ENCODE assay signal across 24 cellular contexts in the genomic region with DNA sequence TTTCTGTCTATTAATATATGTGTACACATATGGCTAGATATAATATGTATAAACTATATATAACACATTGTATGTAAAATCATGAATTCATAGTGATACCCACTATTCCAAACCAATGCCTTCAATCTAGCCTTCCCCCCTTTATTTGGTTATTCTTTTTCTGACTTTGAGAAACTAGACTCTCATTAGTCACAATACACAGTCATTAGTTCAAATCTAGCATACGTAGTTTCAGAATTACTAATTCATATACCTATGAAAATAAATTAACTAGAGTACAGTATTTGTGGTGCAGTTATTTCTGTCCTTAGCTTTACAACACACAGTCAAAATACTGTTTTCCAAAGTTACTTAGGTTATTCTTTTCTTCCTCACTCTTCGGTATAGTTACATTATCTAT.
DNase-seq lines count a peak whose midpoint lies in the region; ATAC-seq, FAIRE-seq and TF ChIP-seq lines count a peak whose summit lies in the region.
"Had no signal": no experiment of that assay in that cellular context is flagged by ENCODE, and none has a peak within 500 bp of the region (broad histone marks: within the 10 kb centered on the region; RNA-seq: fewer than 3 reads in every experiment).

No MANE protein-coding gene starts in this region.

- no peaks in the 10 kb centered on the region for H3K36me3 Mint-ChIP-seq in MCF 10A (ENCODE audit: insufficient read depth, unreplicated experiment)

- no peaks in the 10 kb centered on the region for H3K27me3 Mint-ChIP-seq in MCF 10A (ENCODE audit: insufficient read depth, unreplicated experiment)

- H3K9me3 Mint-ChIP-seq in MCF 10A (ENCODE audit: unreplicated experiment), result peaks cover 23% of the 10 kb centered on the region

- no peak overlapping the region for H3K4me3 Mint-ChIP-seq in MCF 10A (ENCODE audit: unreplicated experiment)
- H3K4me3 Mint-ChIP-seq: CD4-positive, alpha-beta T cell; T-helper 2 cell treated with Interferon-gamma antibody and Interleukin-4, amounts not matched to agents 5 μg/mL and 100 μg/mL, for 36 hours had no signal

- TF ChIP-seq CTCF in GM10266 (IDR thresholded peaks at IDR 0.05; ENCODE audit: control insufficient read depth, insufficient read depth, low read depth, missing control alignments) (no peak), MCF 10A (IDR thresholded peaks at IDR 0.05; ENCODE audit: unreplicated experiment) (no peak)

- CTCF ChIA-PET in MCF 10A (lab: Yijun Ruan, JAX), result no interaction called here

- H3K4me1 Mint-ChIP-seq in MCF 10A (ENCODE audit: insufficient read depth, unreplicated experiment), result no peaks in the 10 kb centered on the region

- intact Hi-C loops in MCF 10A (cut with micrococcal nuclease) (no loop called here), cardiac septum (cut with DNase I) (no loop called here)

- POLR2A ChIA-PET in MCF 10A (lab: Yijun Ruan, JAX), result no interaction called here

- DNase-seq in GM10266 (ENCODE audit: extremely low spot score), result peak; percentile 22
- DNase-seq in GM18507 (ENCODE audit: extremely low spot score, insufficient read length, low read depth), result no peak
- no peak for DNase-seq in MCF 10A (ENCODE audit: unreplicated experiment)
- no peak for DNase-seq in cardiac septum (ENCODE audit: low spot score)
- DNase-seq in NCI-H226, result no peak
- no peak for DNase-seq in germinal center (ENCODE audit: low spot score)
- DNase-seq: AML-193; CD4-positive, alpha-beta T cell; DMS53; HCEC 1CT; KBM-7; MG63; NCI-H2029; NCI-H526 treated with DMSO at 0.1 percent for 48 hours; SHP77; T-helper 1 cell had no signal

- peak; percentile 31 for FAIRE-seq in GM18507 (lab: Jason Lieb, UNC)
- FAIRE-seq: A204.1, D721Med, G401.6, H1 had no signal

- BruUV-seq in MCF 10A (replicated peaks; lab: Mats Ljungman, UMichigan), result no TSS peak

- ATAC-seq in GM21390 (IDR thresholded peaks at IDR 0.05; ENCODE audit: unreplicated experiment) (peak; percentile 66), HG03439 (IDR thresholded peaks at IDR 0.05; ENCODE audit: unreplicated experiment) (peak; percentile 56)
- ATAC-seq: Panc1 had no signal

- no peak overlapping the region for H3K27ac Mint-ChIP-seq in MCF 10A (ENCODE audit: low read depth, unreplicated experiment)
- H3K27ac Mint-ChIP-seq: CD4-positive, alpha-beta T cell; T-helper 2 cell treated with Interferon-gamma antibody and Interleukin-4, amounts not matched to agents 5 μg/mL and 100 μg/mL, for 36 hours had no signal
